ENCODE assay signal across 17 cellular contexts in the genomic region with DNA sequence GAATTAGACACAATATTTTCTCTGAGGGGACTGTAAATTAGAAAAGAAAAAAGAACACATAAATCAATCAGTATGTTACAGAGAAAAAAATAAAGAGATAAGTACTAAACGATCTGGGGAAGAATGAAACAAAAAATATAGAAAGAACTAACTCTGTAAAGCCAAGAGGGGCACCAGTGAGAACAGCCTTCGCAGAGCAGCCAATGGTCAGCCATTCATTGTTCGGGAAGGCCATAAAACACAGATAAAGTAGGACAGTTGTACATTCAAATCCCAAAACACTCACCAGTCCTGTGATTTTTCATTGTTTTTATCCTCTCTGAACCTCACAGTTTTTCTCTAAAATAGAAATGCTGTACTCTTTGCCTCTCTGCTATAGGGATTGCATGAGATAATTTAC.
DNase-seq lines count a peak whose midpoint lies in the region; ATAC-seq and TF ChIP-seq lines count a peak whose summit lies in the region.
"Had no signal": no experiment of that assay in that cellular context is flagged by ENCODE, and none has a peak within 500 bp of the region (broad histone marks: within the 10 kb centered on the region; RNA-seq: fewer than 3 reads in every experiment).

No MANE protein-coding gene starts in this region.

- H3K27me3 Mint-ChIP-seq in neural crest cell (ENCODE audit: low read depth), result no peaks in the 10 kb centered on the region
- H3K27me3 Mint-ChIP-seq in stimulated activated naive CD8-positive, alpha-beta T cell treated with anti-CD3 and anti-CD28 coated beads, Interleukin-15, amount 100 ng/mL, for 72 hours, result no peaks in the 10 kb centered on the region
- H3K27me3 Mint-ChIP-seq: effector memory CD8-positive, alpha-beta T cell had no signal

- peaks cover 6% of the 10 kb centered on the region for H3K9me3 Mint-ChIP-seq in neural crest cell
- H3K9me3 Mint-ChIP-seq in stimulated activated naive CD8-positive, alpha-beta T cell treated with anti-CD3 and anti-CD28 coated beads, Interleukin-15, amount 100 ng/mL, for 72 hours, result no peaks in the 10 kb centered on the region
- H3K9me3 Mint-ChIP-seq: effector memory CD8-positive, alpha-beta T cell had no signal

- H3K36me3 Mint-ChIP-seq in neural crest cell (ENCODE audit: low read depth), result peaks cover 16% of the 10 kb centered on the region

- peak; percentile 24; the same call in 1 of the 2 replicates for TF ChIP-seq CTCF in C4-2B (conservative IDR thresholded peaks at IDR 0.05)
- TF ChIP-seq CTCF in LNCaP clone FGC (IDR thresholded peaks at IDR 0.05; ENCODE audit: control insufficient read depth, extremely low read depth, insufficient read depth), result no peak
- peak; percentile 43 for TF ChIP-seq CTCF in choroid plexus epithelial cell (conservative IDR thresholded peaks at IDR 0.05; ENCODE audit: low read depth, low read length)
- TF ChIP-seq CTCF in neural crest cell (conservative IDR thresholded peaks at IDR 0.05), result peak; percentile 18

- no peak overlapping the region for H3K4me3 ChIP-seq in LNCaP clone FGC (ENCODE audit: low read depth, low read length)
- no peak overlapping the region for H3K4me3 ChIP-seq in choroid plexus epithelial cell (ENCODE audit: low read depth, low read length)
- H3K4me3 ChIP-seq: body of pancreas, MG63, mucosa of descending colon, SK-N-MC had no signal

- ATAC-seq in stimulated activated naive CD8-positive, alpha-beta T cell treated with anti-CD3 and anti-CD28 coated beads, Interleukin-15, amount 100 ng/mL, for 72 hours, result no peak
- ATAC-seq: body of pancreas; effector memory CD8-positive, alpha-beta T cell; mucosa of descending colon had no signal

- no peak overlapping the region for H3K27ac Mint-ChIP-seq in neural crest cell (ENCODE audit: unreplicated experiment)
- H3K27ac Mint-ChIP-seq in stimulated activated naive CD8-positive, alpha-beta T cell treated with anti-CD3 and anti-CD28 coated beads, Interleukin-15, amount 100 ng/mL, for 72 hours, result no peak overlapping the region

- H3K4me1 Mint-ChIP-seq in neural crest cell, result no peaks in the 10 kb centered on the region
- H3K4me1 Mint-ChIP-seq in stimulated activated naive CD8-positive, alpha-beta T cell treated with anti-CD3 and anti-CD28 coated beads, Interleukin-15, amount 100 ng/mL, for 72 hours, result no peaks in the 10 kb centered on the region

- H3K4me3 Mint-ChIP-seq in neural crest cell, result no peak overlapping the region
- H3K4me3 Mint-ChIP-seq in stimulated activated naive CD8-positive, alpha-beta T cell treated with anti-CD3 and anti-CD28 coated beads, Interleukin-15, amount 100 ng/mL, for 72 hours, result no peak overlapping the region
- H3K4me3 Mint-ChIP-seq: effector memory CD8-positive, alpha-beta T cell had no signal

- DNase-seq in LNCaP clone FGC (ENCODE audit: low read depth), result peak; percentile 13
- DNase-seq in choroid plexus epithelial cell (ENCODE audit: low read depth), result peak; percentile 27
- DNase-seq in neural crest cell (ENCODE audit: low read depth, low spot score), result no peak
- DNase-seq in posterior vena cava (ENCODE audit: low spot score), result no peak
- no peak for DNase-seq in ACHN
- DNase-seq in stimulated activated naive CD8-positive, alpha-beta T cell treated with anti-CD3 and anti-CD28 coated beads, Interleukin-15, amount 100 ng/mL, for 72 hours, result no peak
- DNase-seq in effector CD8-positive, alpha-beta T cell (lab: John Stamatoyannopoulos, UW), result no peak
- DNase-seq: activated gamma-delta T cell; body of pancreas; C1 segment of cervical spinal cord; DND-41; effector memory CD8-positive, alpha-beta T cell; MG63; mucosa of descending colon; stimulated activated CD4-positive, alpha-beta T cell treated with anti-CD3 and anti-CD28 coated beads, Interleukin-15, amount 100 ng/mL, for 24 hours had no signal

- intact Hi-C loops in posterior vena cava (cut with DNase I), result loop anchor here (10.0 kb wide), 2 partner anchors 460 to 550 kb away; no protein-coding TSS in a partner anchor

- in situ Hi-C loops in ACHN (cut with HindIII; ENCODE audit: low pct_ligation_motif_present, low pct_unique_long_range_greater_than_20kb, low sequenced_read_pairs), result no loop called here

- no peak overlapping the region for H3K27ac ChIP-seq in C4-2B
- H3K27ac ChIP-seq: body of pancreas, SK-N-MC had no signal

Comparison
In these comparisons a context has a peak if more than half of its experiments do, and no peak if none do; other contexts are left out.
1. DNase-seq: peak in LNCaP clone FGC (single experiment) and choroid plexus epithelial cell (single experiment); none in neural crest cell (single experiment), posterior vena cava (single experiment), ACHN (single experiment), stimulated activated naive CD8-positive, alpha-beta T cell treated with anti-CD3 and anti-CD28 coated beads, Interleukin-15, amount 100 ng/mL, for 72 hours (0 of 2) and effector CD8-positive, alpha-beta T cell (single experiment).